14 cellular contexts compared by ENCODE assay signal in the genomic region with DNA sequence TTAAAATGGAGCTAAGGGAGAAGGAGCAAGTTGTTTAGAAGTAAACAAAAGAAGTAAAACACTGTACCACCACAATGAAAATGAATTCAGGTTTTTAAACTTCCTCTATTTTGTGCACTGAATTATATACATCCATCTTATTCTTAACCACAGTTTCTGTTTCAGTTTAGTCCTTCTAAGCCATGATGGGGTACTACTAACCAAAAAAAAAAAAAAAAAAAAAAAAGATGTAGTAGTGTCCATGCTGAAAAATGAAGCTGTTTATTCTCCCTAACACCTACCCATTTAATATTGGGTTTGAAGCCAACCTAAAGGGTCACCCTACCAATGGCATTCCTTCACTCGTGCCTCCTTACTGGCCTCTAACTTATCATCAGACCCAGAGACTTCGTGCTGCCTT. TPM values are rescaled to one million over a fixed set of nuclear protein-coding genes. Genes with fewer than 3 reads are reported as not detected.
DNase-seq lines count a peak whose midpoint lies in the region; ATAC-seq and TF ChIP-seq lines count a peak whose summit lies in the region.
"Had no signal": no experiment of that assay in that cellular context is flagged by ENCODE, and none has a peak within 500 bp of the region (broad histone marks: within the 10 kb centered on the region; RNA-seq: fewer than 3 reads in every experiment).

No MANE protein-coding gene starts in this region.

- peaks cover 3% of the 10 kb centered on the region for H3K36me3 Mint-ChIP-seq in activated CD8-positive, alpha-beta memory T cell treated with anti-CD3 and anti-CD28 coated beads, Interleukin-2, amount 10 ng/mL, durations not matched to agents 7 days and 5 days

- peaks cover 11% of the 10 kb centered on the region for H3K27me3 Mint-ChIP-seq in activated CD8-positive, alpha-beta memory T cell treated with anti-CD3 and anti-CD28 coated beads, Interleukin-2, amount 10 ng/mL, durations not matched to agents 7 days and 5 days

- H3K9me3 Mint-ChIP-seq in activated CD8-positive, alpha-beta memory T cell treated with anti-CD3 and anti-CD28 coated beads, Interleukin-2, amount 10 ng/mL, durations not matched to agents 7 days and 5 days (ENCODE audit: low read depth) = no peaks in the 10 kb centered on the region

- no peak for DNase-seq in activated CD8-positive, alpha-beta memory T cell treated with anti-CD3 and anti-CD28 coated beads, Interleukin-2, amount 10 ng/mL, durations not matched to agents 7 days and 5 days
- no peak for DNase-seq in activated CD8-positive, alpha-beta memory T cell treated with anti-CD3 and anti-CD28 coated beads for 24 hours
- no peak for DNase-seq in coronary artery (ENCODE audit: low spot score)
- no peak for DNase-seq in thoracic aorta (ENCODE audit: low spot score)
- DNase-seq in hepatic stellate cell (ENCODE audit: low spot score) = no peak
- no peak for DNase-seq in NCI-H748 (lab: John Stamatoyannopoulos, UW; ENCODE audit: unreplicated experiment)
- DNase-seq in NCI-H1092 (lab: John Stamatoyannopoulos, UW) = no peak
- DNase-seq: anterior cingulate cortex, NCI-H1105, NCI-H446, occipital lobe, spleen had no signal

- no peaks in the 10 kb centered on the region for H3K36me3 ChIP-seq in thoracic aorta
- H3K36me3 ChIP-seq: spleen had no signal

- no peaks in the 10 kb centered on the region for H3K9me3 ChIP-seq in thoracic aorta
- H3K9me3 ChIP-seq: spleen had no signal

- CTCF ChIA-PET in activated CD8-positive, alpha-beta memory T cell treated with anti-CD3 and anti-CD28 coated beads, Interleukin-2, amount 10 ng/mL, durations not matched to agents 7 days and 5 days (lab: Charles Lee) = interaction anchor here (0.7 to 2.1 kb wide), 7 partner anchors 10 to 187 kb away, joined by 3 to 4 read pairs (median 3); no protein-coding TSS in a partner anchor

- H3K4me3 Mint-ChIP-seq in activated CD8-positive, alpha-beta memory T cell treated with anti-CD3 and anti-CD28 coated beads, Interleukin-2, amount 10 ng/mL, durations not matched to agents 7 days and 5 days = no peak overlapping the region

- H3K4me1 ChIP-seq in thoracic aorta (ENCODE audit: control insufficient read depth in 1 of 2, low read depth in 2 of 2) = peaks cover 6 to 36% of the 10 kb centered on the region in 2 donors

- no peak for TF ChIP-seq CTCF in coronary artery (IDR thresholded peaks at IDR 0.05)
- no peak for TF ChIP-seq CTCF in thoracic aorta (IDR thresholded peaks at IDR 0.05)

- no peaks in the 10 kb centered on the region for H3K27me3 ChIP-seq in thoracic aorta (replicated peaks; ENCODE audit: insufficient read depth)

- no peak for ATAC-seq in activated CD8-positive, alpha-beta memory T cell treated with anti-CD3 and anti-CD28 coated beads, Interleukin-2, amount 10 ng/mL, durations not matched to agents 7 days and 5 days
- ATAC-seq in HG03175 (IDR thresholded peaks at IDR 0.05; ENCODE audit: unreplicated experiment) (peak; percentile 24), thoracic aorta (ENCODE audit: insufficient number of reproducible peaks, low FRiP score, low read depth) (no peak)

- no peak overlapping the region for H3K4me3 ChIP-seq in coronary artery
- no peak overlapping the region for H3K4me3 ChIP-seq in thoracic aorta
- H3K4me3 ChIP-seq: lung, spleen had no signal

- H3K27ac Mint-ChIP-seq in activated CD8-positive, alpha-beta memory T cell treated with anti-CD3 and anti-CD28 coated beads, Interleukin-2, amount 10 ng/mL, durations not matched to agents 7 days and 5 days = peak overlapping the region; percentile 66

- H3K4me1 Mint-ChIP-seq in activated CD8-positive, alpha-beta memory T cell treated with anti-CD3 and anti-CD28 coated beads, Interleukin-2, amount 10 ng/mL, durations not matched to agents 7 days and 5 days = peaks cover 36% of the 10 kb centered on the region

- H3K27ac ChIP-seq in coronary artery (peak overlapping the region; percentile 20 to 58), thoracic aorta (peak overlapping the region; percentile 45 to 99)
- H3K27ac ChIP-seq: spleen had no signal

RNA-seq across cellular contexts. Expression of gene BMPR1A, which starts 3.4 kb away (rescaled TPM):
- total RNA-seq in activated CD8-positive, alpha-beta memory T cell treated with anti-CD3 and anti-CD28 coated beads, Interleukin-2, amount 10 ng/mL, durations not matched to agents 7 days and 5 days = 10 to 100 TPM; 17.1 to 19.5 TPM
- 100 to 1,000 TPM in 1 of 2 donors, 10 to 100 TPM in 1; 69.0 to 130 TPM for total RNA-seq in thoracic aorta
